In the genomic region with DNA sequence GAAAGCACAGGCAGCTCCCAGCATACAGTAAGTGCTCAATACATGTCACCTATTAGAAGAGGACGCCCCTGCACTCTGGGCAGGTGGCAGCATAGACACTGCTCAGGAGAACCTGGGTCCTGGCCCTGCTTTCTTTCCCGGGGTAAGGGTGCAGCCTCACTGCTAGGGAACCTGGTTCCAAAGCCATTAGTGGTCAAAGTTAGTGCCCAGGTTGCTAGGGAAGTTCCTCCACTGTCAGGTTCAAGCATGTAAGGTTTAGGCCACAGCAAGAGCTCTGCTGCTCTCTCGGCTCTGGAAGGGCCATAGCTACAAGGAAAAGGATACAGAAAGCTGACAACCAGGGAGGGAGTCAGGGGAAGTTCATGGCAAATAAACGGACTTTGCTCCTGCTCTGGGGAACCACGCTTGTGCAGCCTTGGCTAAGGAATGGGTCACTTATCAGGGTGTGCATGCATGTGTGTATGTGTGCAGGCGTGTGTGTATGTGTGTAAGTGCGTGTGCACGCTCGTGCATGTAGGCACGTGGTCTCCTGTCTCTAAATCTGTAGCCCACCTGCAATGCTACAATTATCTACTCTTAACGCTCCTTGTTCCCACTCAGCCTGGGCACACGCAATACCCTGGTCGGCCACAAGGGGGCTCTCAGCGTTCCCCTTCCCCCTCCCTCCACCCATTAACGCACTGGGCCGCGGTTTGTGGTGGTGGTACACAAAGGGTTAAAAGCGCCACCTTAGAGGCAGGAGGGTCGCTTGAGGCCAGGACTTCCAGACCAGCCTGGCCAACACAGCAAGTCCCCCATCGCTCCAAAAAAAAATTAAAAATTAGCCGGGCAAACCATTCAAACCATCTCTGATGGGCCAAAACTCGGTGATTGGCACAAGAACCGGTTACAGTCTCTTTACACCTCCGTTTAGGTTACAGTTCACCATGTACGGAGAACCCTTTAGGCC, we compare ENCODE assay signal across 7 cellular contexts. TPM values are rescaled to one million over a fixed set of nuclear protein-coding genes. Genes with fewer than 3 reads are reported as not detected.
DNase-seq lines count a peak whose midpoint lies in the region; ATAC-seq and TF ChIP-seq lines count a peak whose summit lies in the region.

No MANE protein-coding gene starts in this region.

- TF ChIP-seq CTCF in GM12865 (IDR thresholded peaks at IDR 0.05; ENCODE audit: insufficient read depth, low read depth, low read length, missing control alignments) = peak; percentile 99
- peak; percentile 98 for TF ChIP-seq CTCF in Loucy (conservative IDR thresholded peaks at IDR 0.05; ENCODE audit: low read length)
- peak; percentile 94 for TF ChIP-seq CTCF in chondrocyte (IDR thresholded peaks at IDR 0.05)
- peak; percentile 96 to 98 for TF ChIP-seq CTCF in left lung (IDR thresholded peaks at IDR 0.05)

- H3K9me3 ChIP-seq in Loucy (ENCODE audit: insufficient read depth, low read depth, low read length) = no peaks in the 10 kb centered on the region
- H3K9me3 ChIP-seq in left lung = no peaks in the 10 kb centered on the region

- H3F3A ChIP-seq in Loucy (ENCODE audit: low read depth) = no peaks in the 10 kb centered on the region

- H3K4me3 Mint-ChIP-seq in chondrocyte (ENCODE audit: unreplicated experiment) = no peak overlapping the region

- H3K27ac ChIP-seq in left lung = no peak overlapping the region

- H3K9me2 ChIP-seq in Loucy (replicated peaks; ENCODE audit: low read depth, low read length) = no peaks in the 10 kb centered on the region

- intact Hi-C loops in left lung (cut with DNase I) = no loop called here

- ATAC-seq in left lung = peak; percentile 95
- ATAC-seq in HG02678 (IDR thresholded peaks at IDR 0.05; ENCODE audit: unreplicated experiment) = no peak

- H3K4me3 ChIP-seq in GM12865 (ENCODE audit: low read depth, low read length) (no peak overlapping the region), Loucy (ENCODE audit: low read length, poor library complexity, severe bottlenecking) (no peak overlapping the region), left lung (no peak overlapping the region)

- H3K4me1 ChIP-seq in Loucy (ENCODE audit: insufficient read depth, low read length, poor library complexity, severe bottlenecking) (no peaks in the 10 kb centered on the region), left lung (peaks cover 0 to 4% of the 10 kb centered on the region in 2 donors)

- H3K36me3 Mint-ChIP-seq in chondrocyte (ENCODE audit: low read depth) = peaks cover 2% of the 10 kb centered on the region

- no peak overlapping the region for H3K4me2 ChIP-seq in Loucy (ENCODE audit: low read depth, low read length, poor library complexity, severe bottlenecking)

- no peak overlapping the region for H2AFZ ChIP-seq in Loucy (ENCODE audit: low read length)

- H3K9me3 Mint-ChIP-seq in chondrocyte (ENCODE audit: low read depth) = peaks cover 5% of the 10 kb centered on the region

- no peaks in the 10 kb centered on the region for H3K27me3 ChIP-seq in Loucy (ENCODE audit: insufficient read depth, low read length, poor library complexity, severe bottlenecking)
- H3K27me3 ChIP-seq in left lung = no peaks in the 10 kb centered on the region

- no peak overlapping the region for H3K9ac ChIP-seq in Loucy (ENCODE audit: low read depth, low read length, poor library complexity, severe bottlenecking)

- H3K36me3 ChIP-seq in Loucy (ENCODE audit: insufficient read depth, low read length) (no peaks in the 10 kb centered on the region), left lung (no peaks in the 10 kb centered on the region)

- no peaks in the 10 kb centered on the region for H3K27me3 Mint-ChIP-seq in chondrocyte (ENCODE audit: low read depth)

- no peaks in the 10 kb centered on the region for H4K20me1 ChIP-seq in Loucy (ENCODE audit: insufficient read depth, low read length, poor library complexity, severe bottlenecking)

- H3K27ac Mint-ChIP-seq in chondrocyte (ENCODE audit: unreplicated experiment) = no peak overlapping the region

- DNase-seq in GM12865 (ENCODE audit: low read depth) (peak; percentile 54), chondrocyte (ENCODE audit: low spot score) (no peak), left lung (peak; percentile 54 to 90)
- DNase-seq in activated CD4-positive, CD25-positive, alpha-beta regulatory T cell treated with anti-CD3 and anti-CD28 coated beads, Interleukin-2, amount 50 U/mL, for 72 hours = peak; percentile 83
- DNase-seq in stimulated activated CD4-positive, alpha-beta T cell treated with anti-CD3 and anti-CD28 coated beads, TNF-alpha, amount 100 ng/mL, for 24 hours (ENCODE audit: low read depth in 3 of 3) = peak; percentile 51 to 77 (median 55)

- H3K4me1 Mint-ChIP-seq in chondrocyte (ENCODE audit: low read depth) = no peaks in the 10 kb centered on the region

- H3K79me2 ChIP-seq in Loucy (ENCODE audit: insufficient read depth, low read length) = no peaks in the 10 kb centered on the region

RNA-seq across cellular contexts. Expression of gene KDM8, which starts 48.5 kb away (rescaled TPM):
- total RNA-seq in chondrocyte (4.4 to 9.3 TPM (median 5.6 TPM) in 3 replicates), left lung (1 to 10 TPM; 5.2 to 7.6 TPM)
